Comparison of ENCODE assay signal across 16 cellular contexts in genomic region chrX:10534611-10535010, GRCh38.
DNase-seq lines count a peak whose midpoint lies in the region; ATAC-seq and TF ChIP-seq lines count a peak whose summit lies in the region.
"Had no signal": no experiment of that assay in that cellular context is flagged by ENCODE, and none has a peak within 500 bp of the region (broad histone marks: within the 10 kb centered on the region; RNA-seq: fewer than 3 reads in every experiment).

No MANE protein-coding gene starts in this region.

- no peak overlapping the region for H3K9ac ChIP-seq in neural cell (ENCODE audit: low read length)
- H3K9ac ChIP-seq: KMS-11 had no signal

- intact Hi-C loops in sigmoid colon (cut with DNase I) (no loop called here), tibial artery (cut with DNase I; ENCODE audit: low total_unique reads) (no loop called here)

- DNase-seq in EH (ENCODE audit: low read depth), result peak; percentile 21
- peak; percentile 49 for DNase-seq in HS-27A (ENCODE audit: low read depth)
- DNase-seq in brain microvascular endothelial cell, result no peak
- DNase-seq in sigmoid colon, result no peak
- DNase-seq in UCSD-AML1 (lab: John Stamatoyannopoulos, UW; ENCODE audit: unreplicated experiment), result no peak
- DNase-seq in tibial artery, result no peak
- DNase-seq: CD4-positive, CD25-positive, alpha-beta regulatory T cell; NCI-H1092 treated with DMSO at 0.1 percent for 48 hours; NCI-H2107; NCI-H2227 treated with DMSO at 0.1 percent for 48 hours; NCI-H524; Right ventricle myocardium superior had no signal

- in situ Hi-C loops in brain microvascular endothelial cell (cut with HindIII; ENCODE audit: low pct_ligation_motif_present, low sequenced_read_pairs), result no loop called here

- no peak for ATAC-seq in GM19328 (IDR thresholded peaks at IDR 0.05; ENCODE audit: unreplicated experiment)
- ATAC-seq: HCT116 had no signal

- H3K4me2 ChIP-seq in neural cell (ENCODE audit: low read length), result no peak overlapping the region
- H3K4me2 ChIP-seq: KMS-11 had no signal

- WGBS in sigmoid colon, 2 donors, result 87 to 95% methylated on average over 2 of the region's 2 CpGs

- TF ChIP-seq EP300 in neural cell (conservative IDR thresholded peaks at IDR 0.05; ENCODE audit: poor library complexity, severe bottlenecking), result no peak
- no peak for TF ChIP-seq EP300 in sigmoid colon (IDR thresholded peaks at IDR 0.05)

- H3K4me1 ChIP-seq in sigmoid colon (peaks cover 0 to 16% (median 0%) of the 10 kb centered on the region in 4 donors), tibial artery (no peaks in the 10 kb centered on the region)

- H3K9me3 ChIP-seq in neural cell (ENCODE audit: low read length) (no peaks in the 10 kb centered on the region), sigmoid colon (no peaks in the 10 kb centered on the region), tibial artery (no peaks in the 10 kb centered on the region)

- no peak for TF ChIP-seq POLR2A in sigmoid colon (IDR thresholded peaks at IDR 0.05)

- TF ChIP-seq RAD21 in neural cell (conservative IDR thresholded peaks at IDR 0.05), result no peak

- H3K36me3 ChIP-seq in brain microvascular endothelial cell (replicated peaks), result no peaks in the 10 kb centered on the region
- no peaks in the 10 kb centered on the region for H3K36me3 ChIP-seq in neural cell (ENCODE audit: insufficient read depth, low read length)
- no peaks in the 10 kb centered on the region for H3K36me3 ChIP-seq in sigmoid colon
- H3K36me3 ChIP-seq in tibial artery, result no peaks in the 10 kb centered on the region

- no peaks in the 10 kb centered on the region for H4K20me1 ChIP-seq in neural cell (ENCODE audit: insufficient read depth)

- H3K4me3 ChIP-seq in brain microvascular endothelial cell (ENCODE audit: low read depth, low read length) (no peak overlapping the region), neural cell (ENCODE audit: low read length) (no peak overlapping the region), sigmoid colon (no peak overlapping the region), tibial artery (no peak overlapping the region)

- no peaks in the 10 kb centered on the region for H3K9me2 ChIP-seq in neural cell (ENCODE audit: insufficient read depth, low read length)

- no peaks in the 10 kb centered on the region for H3K79me2 ChIP-seq in neural cell (replicated peaks; ENCODE audit: insufficient read depth, low read length)

- H3K27me3 ChIP-seq in brain microvascular endothelial cell (replicated peaks), result no peaks in the 10 kb centered on the region
- H3K27me3 ChIP-seq in neural cell (ENCODE audit: insufficient read depth, low read depth, low read length), result no peaks in the 10 kb centered on the region
- H3K27me3 ChIP-seq in sigmoid colon, result no peaks in the 10 kb centered on the region
- H3K27me3 ChIP-seq in tibial artery, result no peaks in the 10 kb centered on the region

- H3K27ac ChIP-seq in brain microvascular endothelial cell (peak overlapping the region; percentile 21), neural cell (ENCODE audit: low read length) (peak overlapping the region; percentile 57), sigmoid colon (no peak overlapping the region), tibial artery (no peak overlapping the region)
- H3K27ac ChIP-seq: KMS-11 had no signal

- no peaks in the 10 kb centered on the region for H3F3A ChIP-seq in neural cell (ENCODE audit: insufficient read depth, low read length, poor library complexity, severe bottlenecking)

- no peak overlapping the region for H2AFZ ChIP-seq in neural cell (ENCODE audit: low read depth, low read length)

- no peak for TF ChIP-seq CTCF in brain microvascular endothelial cell (IDR thresholded peaks at IDR 0.05; ENCODE audit: low read depth, low read length, missing control alignments)
- no peak for TF ChIP-seq CTCF in neural cell (IDR thresholded peaks at IDR 0.05; ENCODE audit: poor library complexity, severe bottlenecking)
- no peak for TF ChIP-seq CTCF in sigmoid colon (IDR thresholded peaks at IDR 0.05)
- TF ChIP-seq CTCF in tibial artery (IDR thresholded peaks at IDR 0.05), result no peak

TF ChIP-seq in neural cell, 6 proteins besides CTCF, POLR2A, EP300 and RAD21:
- no peak for TF ChIP-seq POLR2AphosphoS5 (IDR thresholded peaks at IDR 0.05)
- TF ChIP-seq EZH2 (IDR thresholded peaks at IDR 0.05; ENCODE audit: borderline replicate concordance, insufficient read depth, low read length, poor library complexity, severe bottlenecking), result no peak
- TF ChIP-seq TAF1 (IDR thresholded peaks at IDR 0.05; ENCODE audit: low read depth), result no peak
- TF ChIP-seq REST (IDR thresholded peaks at IDR 0.05; ENCODE audit: borderline replicate concordance), result no peak
- TF ChIP-seq MXI1 (conservative IDR thresholded peaks at IDR 0.05; ENCODE audit: poor library complexity, severe bottlenecking), result no peak
- no peak for TF ChIP-seq SMC3 (conservative IDR thresholded peaks at IDR 0.05; ENCODE audit: poor library complexity)
TF ChIP-seq in neural cell: peak in this region for 0.

Comparison
In these comparisons a context has a peak if more than half of its experiments do, and no peak if none do; other contexts are left out.
1. DNase-seq: peak in EH (single experiment) and HS-27A (single experiment); none in brain microvascular endothelial cell (single experiment), sigmoid colon (single experiment), UCSD-AML1 (single experiment) and tibial artery (0 of 2).
2. H3K27ac ChIP-seq: peak in brain microvascular endothelial cell (single experiment) and neural cell (single experiment); none in sigmoid colon (0 of 4) and tibial artery (0 of 2).